8 cellular contexts compared by ENCODE assay signal in genomic region chr5:160439205-160439600, GRCh38. TPM values are rescaled to one million over a fixed set of nuclear protein-coding genes. Genes with fewer than 3 reads are reported as not detected.
DNase-seq lines count a peak whose midpoint lies in the region; ATAC-seq and TF ChIP-seq lines count a peak whose summit lies in the region.

No MANE protein-coding gene starts in this region.

- DNase-seq in H4 (ENCODE audit: low spot score) (peak; percentile 59), activated gamma-delta T cell treated with Interleukin-2 at 50 U/mL for 16 hours (peak; percentile 90), substantia nigra (lab: John Stamatoyannopoulos, UW) (peak in 48 of 49 donors; percentile 34 to 89 (median 78))

- H3K4me1 ChIP-seq in ES-I3 (ENCODE audit: insufficient read depth, low read length) (0 out of 2 replicates have a peak, but pooled peaks cover 5% of the 10 kb centered on the region), gastroesophageal sphincter (peaks cover 0 to 16% (median 0%) of the 10 kb centered on the region in 3 donors), neutrophil (ENCODE audit: control insufficient read depth in 1 of 2, insufficient read depth in 1 of 2, low read depth in 1 of 2, low read length in 1 of 2) (peaks cover 12 to 16% of the 10 kb centered on the region in 2 experiments)

- peak overlapping the region; percentile 38; the same call in 1 of the 2 replicates for H3K9ac ChIP-seq in ES-I3 (ENCODE audit: low read depth, low read length)

- no peak for TF ChIP-seq EP300 in gastroesophageal sphincter (IDR thresholded peaks at IDR 0.05)

- H3K27me3 ChIP-seq in gastroesophageal sphincter = peaks cover 6% of the 10 kb centered on the region
- H3K27me3 ChIP-seq in neutrophil = no peaks in the 10 kb centered on the region

- peak; percentile 91 for TF ChIP-seq CTCF in LNCAP (IDR thresholded peaks at IDR 0.05)
- TF ChIP-seq CTCF in gastroesophageal sphincter (IDR thresholded peaks at IDR 0.05) = peak; percentile 79 to 97 (median 92)
- peak; percentile 89 for TF ChIP-seq CTCF in neutrophil (IDR thresholded peaks at IDR 0.05)

- WGBS in gastroesophageal sphincter (ENCODE audit: low coverage in 1 of 2), 2 donors = 0 to 3% methylated on average over 3 to 7 of the region's 11 CpGs

- TF ChIP-seq POLR2A in Raji (IDR thresholded peaks at IDR 0.05; ENCODE audit: insufficient read depth, low read depth, low read length) (peak; percentile 22; the same call in 1 of the 2 replicates), gastroesophageal sphincter (IDR thresholded peaks at IDR 0.05) (no peak)

- peak; percentile 89 for ATAC-seq in gastroesophageal sphincter

- H3K4me3 ChIP-seq in gastroesophageal sphincter = peak overlapping the region; percentile 48 to 65
- H3K4me3 ChIP-seq in neutrophil (ENCODE audit: low read depth in 1 of 2, low read length in 1 of 2) = peak overlapping the region; percentile 65

- no peaks in the 10 kb centered on the region for H3K36me3 ChIP-seq in ES-I3 (ENCODE audit: insufficient read depth, low read length)
- no peaks in the 10 kb centered on the region for H3K36me3 ChIP-seq in gastroesophageal sphincter
- no peaks in the 10 kb centered on the region for H3K36me3 ChIP-seq in neutrophil

- no peaks in the 10 kb centered on the region for H3K9me3 ChIP-seq in ES-I3 (ENCODE audit: control insufficient read depth, insufficient read depth, low read length)
- no peaks in the 10 kb centered on the region for H3K9me3 ChIP-seq in gastroesophageal sphincter
- H3K9me3 ChIP-seq in neutrophil = no peaks in the 10 kb centered on the region

- H3K27ac ChIP-seq in gastroesophageal sphincter = peak overlapping the region in 1 of 4 donors; percentile 59
- peak overlapping the region; percentile 62 for H3K27ac ChIP-seq in neutrophil
- peak overlapping the region; percentile 23 for H3K27ac ChIP-seq in substantia nigra (ENCODE audit: low read depth, low read length, poor library complexity, severe bottlenecking)

RNA-seq across cellular contexts. Expression of gene PTTG1, which starts 17.5 kb away (rescaled TPM):
- total RNA-seq in H4 (2014; rRNA removed; shearing (Covaris generic)) = 530 and 556 TPM in 2 replicates
- 10 to 100 TPM in 1 of 4 donors, 1 to 10 TPM in 3; 3.5 to 31.8 (median 4.8) TPM for total RNA-seq in gastroesophageal sphincter

RNA-seq across cellular contexts. Expression of gene SLU7, which starts 20.3 kb away (rescaled TPM):
- 23.1 and 48.3 TPM in 2 replicates for total RNA-seq in H4 (2014; rRNA removed; shearing (Covaris generic))
- 100 to 1,000 TPM in 1 of 4 donors, 10 to 100 TPM in 3; 52.6 to 133 (median 88.3) TPM for total RNA-seq in gastroesophageal sphincter

RNA-seq across cellular contexts. Expression of gene FAM200C, which starts 39.3 kb away (rescaled TPM):
- total RNA-seq in H4 (2014; rRNA removed; shearing (Covaris generic)) = 7.0 and 10.3 TPM in 2 replicates
- 1 to 10 TPM; 3.5 to 9.5 (median 6.8) TPM for total RNA-seq in gastroesophageal sphincter

Comparison
In these comparisons a context has a peak if more than half of its experiments do, and no peak if none do; other contexts are left out.
1. RNA of gene PTTG1, which starts 17.5 kb away (total RNA-seq): 530 to 556 TPM in H4; 3.5 to 31.8 TPM in gastroesophageal sphincter; every median in the first group is over 10 times any median in the second.
2. Peak in every context shown above with its lines, with median percentiles within 50 percentile points of each other: DNase-seq and CTCF ChIP-seq.